Comparison of ENCODE assay signal across 2 cellular contexts in genomic region chr13:98103942-98104880, GRCh38.
TF ChIP-seq lines count a peak whose summit lies in the region.

No MANE protein-coding gene starts in this region.

TF ChIP-seq in HCT116, 20 proteins besides CTCF, POLR2A, EP300 and RAD21 (continued from another document):
- TF ChIP-seq REST (IDR thresholded peaks at IDR 0.05; ENCODE audit: low read depth) (no peak), TCF7L2 (IDR thresholded peaks at IDR 0.05; ENCODE audit: borderline replicate concordance, extremely low read depth, insufficient read depth, insufficient read length) (no peak), FOSL1 (IDR thresholded peaks at IDR 0.05; ENCODE audit: low read depth) (no peak), ZNF274 (IDR thresholded peaks at IDR 0.05; ENCODE audit: low read depth, low read length) (no peak)

TF ChIP-seq in SK-N-SH treated with all-trans-retinoic acid at 6 μM for 48 hours, 23 proteins besides CTCF, POLR2A, EP300 and RAD21 (continued from another document):
- TF ChIP-seq CSRNP3 (CRISPR knock-in tag; IDR thresholded peaks at IDR 0.05) = no peak
- no peak for TF ChIP-seq ZFP30 (CRISPR knock-in tag; IDR thresholded peaks at IDR 0.05)
- no peak for TF ChIP-seq ZNF8 (CRISPR knock-in tag; IDR thresholded peaks at IDR 0.05)
- no peak for TF ChIP-seq PPARA (CRISPR knock-in tag; IDR thresholded peaks at IDR 0.05; ENCODE audit: borderline replicate concordance)
- TF ChIP-seq PATZ1 (CRISPR knock-in tag; IDR thresholded peaks at IDR 0.05; ENCODE audit: borderline replicate concordance) = no peak
- TF ChIP-seq GLIS3 (CRISPR knock-in tag; IDR thresholded peaks at IDR 0.05) = no peak
- no peak for TF ChIP-seq CSDC2 (CRISPR knock-in tag; IDR thresholded peaks at IDR 0.05)
- no peak for TF ChIP-seq ISL1 (CRISPR knock-in tag; IDR thresholded peaks at IDR 0.05)
